Comparison of ENCODE assay signal across 17 cellular contexts in the genomic region with DNA sequence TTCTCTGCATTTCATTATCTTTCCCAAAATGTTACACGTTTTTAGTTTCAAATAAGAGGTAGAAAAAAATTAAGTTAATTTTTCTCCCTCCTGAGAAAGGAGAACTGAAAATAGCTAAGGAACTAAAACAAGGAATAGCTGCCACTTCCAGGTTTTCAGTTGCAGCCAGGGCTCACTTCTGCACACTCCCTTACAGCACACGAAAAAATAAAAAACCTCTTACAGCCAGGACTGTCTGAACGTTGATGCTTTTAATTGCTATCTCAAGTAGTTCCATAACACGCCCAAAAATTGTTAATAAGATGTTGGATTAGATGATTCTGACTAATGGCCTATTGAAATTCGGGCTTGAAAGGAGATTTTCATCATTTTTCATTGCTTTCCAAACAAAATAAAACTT.
"Had no signal": no experiment of that assay in that cellular context is flagged by ENCODE, and none has a peak within 500 bp of the region (broad histone marks: within the 10 kb centered on the region; RNA-seq: fewer than 3 reads in every experiment).

No MANE protein-coding gene starts in this region.

- DNase-seq: activated CD4-positive, CD25-positive, alpha-beta regulatory T cell treated with anti-CD3 and anti-CD28 coated beads, Interleukin-2, amount 50 U/mL, for 72 hours; activated naive CD4-positive, alpha-beta T cell; dorsolateral prefrontal cortex; endodermal cell; mucosa of descending colon; naive thymus-derived CD4-positive, alpha-beta T cell; posterior cingulate gyrus; stimulated activated CD4-positive, alpha-beta T cell treated with anti-CD3 and anti-CD28 coated beads, Interleukin-15, amount 100 ng/mL, for 24 hours; stimulated activated CD4-positive, alpha-beta T cell treated with anti-CD3 and anti-CD28 coated beads, Interleukin-4, amount 100 ng/mL, for 1 hour; stimulated activated naive B cell treated with anti-CD40 and anti-IgM and Interleukin-4, amounts not matched to agents 10 μg/mL and 1 μg/mL and 100 μg/mL, for 72 hours; T-helper 1 cell; T1000; trophoblast cell had no signal

- H3K27ac Mint-ChIP-seq: endodermal cell; naive thymus-derived CD4-positive, alpha-beta T cell; stimulated activated naive B cell treated with anti-CD40 and anti-IgM and Interleukin-4, amounts not matched to agents 10 μg/mL and 1 μg/mL and 100 μg/mL, for 72 hours had no signal

- H3K27ac ChIP-seq: cardiac muscle cell, dorsolateral prefrontal cortex, hepatocyte, neutrophil had no signal

- H3K27me3 ChIP-seq: cardiac muscle cell, hepatocyte, neutrophil had no signal

- ATAC-seq: left lobe of liver; mucosa of descending colon; naive thymus-derived CD4-positive, alpha-beta T cell; stimulated activated naive B cell treated with anti-CD40 and anti-IgM and Interleukin-4, amounts not matched to agents 10 μg/mL and 1 μg/mL and 100 μg/mL, for 72 hours had no signal

- H3K4me3 Mint-ChIP-seq: endodermal cell; naive thymus-derived CD4-positive, alpha-beta T cell; stimulated activated naive B cell treated with anti-CD40 and anti-IgM and Interleukin-4, amounts not matched to agents 10 μg/mL and 1 μg/mL and 100 μg/mL, for 72 hours had no signal

- H3K4me3 ChIP-seq: cardiac muscle cell, dorsolateral prefrontal cortex, hepatocyte, mucosa of descending colon had no signal

- H3K9me3 ChIP-seq: mucosa of descending colon, neutrophil had no signal

- H3K4me2 ChIP-seq: hepatocyte had no signal

- H3K36me3 Mint-ChIP-seq: naive thymus-derived CD4-positive, alpha-beta T cell; stimulated activated naive B cell treated with anti-CD40 and anti-IgM and Interleukin-4, amounts not matched to agents 10 μg/mL and 1 μg/mL and 100 μg/mL, for 72 hours had no signal

- H3K4me1 Mint-ChIP-seq: endodermal cell; naive thymus-derived CD4-positive, alpha-beta T cell had no signal

- H3K36me3 ChIP-seq: cardiac muscle cell, neutrophil had no signal
